2 cellular contexts compared by ENCODE assay signal in the genomic region with DNA sequence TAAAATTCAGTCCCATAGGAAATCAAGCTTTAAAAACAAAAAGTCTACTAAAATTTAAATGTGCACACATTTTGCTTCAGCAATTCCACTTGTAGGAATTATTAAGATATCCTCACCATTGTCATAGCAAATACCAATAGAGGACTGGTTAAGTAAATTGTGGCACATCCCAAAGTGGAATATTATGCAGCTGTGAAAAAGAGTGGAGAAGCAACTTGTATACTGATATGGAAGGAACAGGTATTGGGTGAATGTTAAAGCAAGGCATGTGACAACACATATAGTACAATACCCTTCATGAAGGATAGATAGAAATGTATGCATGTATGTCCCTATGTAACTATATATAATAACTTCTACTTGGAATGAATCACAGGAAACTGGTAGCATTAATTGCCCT.
TF ChIP-seq lines count a peak whose summit lies in the region.

No MANE protein-coding gene starts in this region.

TF ChIP-seq in A549, 52 proteins besides CTCF, POLR2A, EP300 and RAD21 (continued from another document):
- TF ChIP-seq JUNB (IDR thresholded peaks at IDR 0.05) (no peak), HDAC2 (IDR thresholded peaks at IDR 0.05) (peak; percentile 41; the same call in 1 of the 2 replicates), HOXB5 (CRISPR knock-in tag; IDR thresholded peaks at IDR 0.05) (no peak), NR3C1 (IDR thresholded peaks at IDR 0.05) (no peak), JUN (IDR thresholded peaks at IDR 0.05) (no peak), ZNF302 (CRISPR knock-in tag; IDR thresholded peaks at IDR 0.05) (no peak; the same call in 1 of the 2 replicates), HOXA7 (CRISPR knock-in tag; IDR thresholded peaks at IDR 0.05) (peak; percentile 44; the same call in 1 of the 2 replicates), CHD2 (IDR thresholded peaks at IDR 0.05; ENCODE audit: low read length, partially characterized antibody) (no peak), NFE2L2 (conservative IDR thresholded peaks at IDR 0.05; ENCODE audit: low read length) (0 out of 2 replicates have a peak, but pooled peaks have one; percentile 1), RCOR1 (IDR thresholded peaks at IDR 0.05; ENCODE audit: low read depth, low read length) (no peak)

TF ChIP-seq in HEK293, 187 proteins besides CTCF, POLR2A, EP300 and RAD21:
- TF ChIP-seq, protein P1, sequence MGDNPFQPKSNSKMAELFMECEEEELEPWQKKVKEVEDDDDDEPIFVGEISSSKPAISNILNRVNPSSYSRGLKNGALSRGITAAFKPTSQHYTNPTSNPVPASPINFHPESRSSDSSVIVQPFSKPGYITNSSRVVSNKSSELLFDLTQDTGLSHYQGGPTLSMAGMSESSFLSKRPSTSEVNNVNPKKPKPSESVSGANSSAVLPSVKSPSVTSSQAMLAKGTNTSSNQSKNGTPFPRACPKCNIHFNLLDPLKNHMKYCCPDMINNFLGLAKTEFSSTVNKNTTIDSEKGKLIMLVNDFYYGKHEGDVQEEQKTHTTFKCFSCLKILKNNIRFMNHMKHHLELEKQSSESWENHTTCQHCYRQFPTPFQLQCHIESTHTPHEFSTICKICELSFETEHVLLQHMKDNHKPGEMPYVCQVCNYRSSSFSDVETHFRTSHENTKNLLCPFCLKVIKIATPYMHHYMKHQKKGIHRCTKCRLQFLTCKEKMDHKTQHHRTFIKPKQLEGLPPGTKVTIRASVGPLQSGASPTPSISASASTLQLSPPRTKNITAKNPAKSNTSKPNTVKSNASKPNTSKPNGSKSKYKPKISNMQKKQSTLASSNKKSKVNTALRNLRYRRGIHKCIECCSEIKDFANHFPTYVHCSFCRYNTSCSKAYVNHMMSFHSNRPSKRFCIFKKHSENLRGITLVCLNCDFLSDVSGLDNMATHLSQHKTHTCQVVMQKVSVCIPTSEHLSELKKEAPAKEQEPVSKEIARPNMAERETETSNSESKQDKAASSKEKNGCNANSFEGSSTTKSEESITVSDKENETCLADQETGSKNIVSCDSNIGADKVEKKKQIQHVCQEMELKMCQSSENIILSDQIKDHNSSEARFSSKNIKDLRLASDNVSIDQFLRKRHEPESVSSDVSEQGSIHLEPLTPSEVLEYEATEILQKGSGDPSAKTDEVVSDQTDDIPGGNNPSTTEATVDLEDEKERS (tag by site-specific recombination; IDR thresholded peaks at IDR 0.05): 0 out of 2 replicates have a peak, but pooled peaks have one; percentile 56
- TF ChIP-seq ZNF146 (tag by site-specific recombination; IDR thresholded peaks at IDR 0.05): peak; percentile 99
- no peak for TF ChIP-seq ZNF311 (tag by site-specific recombination; IDR thresholded peaks at IDR 0.05; ENCODE audit: borderline replicate concordance)
- TF ChIP-seq, protein P2, sequence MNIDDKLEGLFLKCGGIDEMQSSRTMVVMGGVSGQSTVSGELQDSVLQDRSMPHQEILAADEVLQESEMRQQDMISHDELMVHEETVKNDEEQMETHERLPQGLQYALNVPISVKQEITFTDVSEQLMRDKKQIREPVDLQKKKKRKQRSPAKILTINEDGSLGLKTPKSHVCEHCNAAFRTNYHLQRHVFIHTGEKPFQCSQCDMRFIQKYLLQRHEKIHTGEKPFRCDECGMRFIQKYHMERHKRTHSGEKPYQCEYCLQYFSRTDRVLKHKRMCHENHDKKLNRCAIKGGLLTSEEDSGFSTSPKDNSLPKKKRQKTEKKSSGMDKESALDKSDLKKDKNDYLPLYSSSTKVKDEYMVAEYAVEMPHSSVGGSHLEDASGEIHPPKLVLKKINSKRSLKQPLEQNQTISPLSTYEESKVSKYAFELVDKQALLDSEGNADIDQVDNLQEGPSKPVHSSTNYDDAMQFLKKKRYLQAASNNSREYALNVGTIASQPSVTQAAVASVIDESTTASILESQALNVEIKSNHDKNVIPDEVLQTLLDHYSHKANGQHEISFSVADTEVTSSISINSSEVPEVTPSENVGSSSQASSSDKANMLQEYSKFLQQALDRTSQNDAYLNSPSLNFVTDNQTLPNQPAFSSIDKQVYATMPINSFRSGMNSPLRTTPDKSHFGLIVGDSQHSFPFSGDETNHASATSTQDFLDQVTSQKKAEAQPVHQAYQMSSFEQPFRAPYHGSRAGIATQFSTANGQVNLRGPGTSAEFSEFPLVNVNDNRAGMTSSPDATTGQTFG (tag by site-specific recombination; IDR thresholded peaks at IDR 0.05; ENCODE audit: borderline replicate concordance): no peak
- no peak for TF ChIP-seq KLF9 (tag by site-specific recombination; IDR thresholded peaks at IDR 0.05; ENCODE audit: low read depth)
- no peak for TF ChIP-seq ZNF658 (tag by site-specific recombination; IDR thresholded peaks at IDR 0.05)
- TF ChIP-seq, protein P3, sequence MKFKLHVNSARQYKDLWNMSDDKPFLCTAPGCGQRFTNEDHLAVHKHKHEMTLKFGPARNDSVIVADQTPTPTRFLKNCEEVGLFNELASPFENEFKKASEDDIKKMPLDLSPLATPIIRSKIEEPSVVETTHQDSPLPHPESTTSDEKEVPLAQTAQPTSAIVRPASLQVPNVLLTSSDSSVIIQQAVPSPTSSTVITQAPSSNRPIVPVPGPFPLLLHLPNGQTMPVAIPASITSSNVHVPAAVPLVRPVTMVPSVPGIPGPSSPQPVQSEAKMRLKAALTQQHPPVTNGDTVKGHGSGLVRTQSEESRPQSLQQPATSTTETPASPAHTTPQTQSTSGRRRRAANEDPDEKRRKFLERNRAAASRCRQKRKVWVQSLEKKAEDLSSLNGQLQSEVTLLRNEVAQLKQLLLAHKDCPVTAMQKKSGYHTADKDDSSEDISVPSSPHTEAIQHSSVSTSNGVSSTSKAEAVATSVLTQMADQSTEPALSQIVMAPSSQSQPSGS (tag by site-specific recombination; IDR thresholded peaks at IDR 0.05; ENCODE audit: low read depth): no peak
- TF ChIP-seq, protein P4, sequence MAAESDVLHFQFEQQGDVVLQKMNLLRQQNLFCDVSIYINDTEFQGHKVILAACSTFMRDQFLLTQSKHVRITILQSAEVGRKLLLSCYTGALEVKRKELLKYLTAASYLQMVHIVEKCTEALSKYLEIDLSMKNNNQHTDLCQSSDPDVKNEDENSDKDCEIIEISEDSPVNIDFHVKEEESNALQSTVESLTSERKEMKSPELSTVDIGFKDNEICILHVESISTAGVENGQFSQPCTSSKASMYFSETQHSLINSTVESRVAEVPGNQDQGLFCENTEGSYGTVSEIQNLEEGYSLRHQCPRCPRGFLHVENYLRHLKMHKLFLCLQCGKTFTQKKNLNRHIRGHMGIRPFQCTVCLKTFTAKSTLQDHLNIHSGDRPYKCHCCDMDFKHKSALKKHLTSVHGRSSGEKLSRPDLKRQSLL (tag by site-specific recombination; IDR thresholded peaks at IDR 0.05): no peak
- TF ChIP-seq, protein P5, sequence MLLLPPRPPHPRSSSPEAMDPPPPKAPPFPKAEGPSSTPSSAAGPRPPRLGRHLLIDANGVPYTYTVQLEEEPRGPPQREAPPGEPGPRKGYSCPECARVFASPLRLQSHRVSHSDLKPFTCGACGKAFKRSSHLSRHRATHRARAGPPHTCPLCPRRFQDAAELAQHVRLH (tag by site-specific recombination; IDR thresholded peaks at IDR 0.05): peak; percentile 81
- TF ChIP-seq, protein P6, sequence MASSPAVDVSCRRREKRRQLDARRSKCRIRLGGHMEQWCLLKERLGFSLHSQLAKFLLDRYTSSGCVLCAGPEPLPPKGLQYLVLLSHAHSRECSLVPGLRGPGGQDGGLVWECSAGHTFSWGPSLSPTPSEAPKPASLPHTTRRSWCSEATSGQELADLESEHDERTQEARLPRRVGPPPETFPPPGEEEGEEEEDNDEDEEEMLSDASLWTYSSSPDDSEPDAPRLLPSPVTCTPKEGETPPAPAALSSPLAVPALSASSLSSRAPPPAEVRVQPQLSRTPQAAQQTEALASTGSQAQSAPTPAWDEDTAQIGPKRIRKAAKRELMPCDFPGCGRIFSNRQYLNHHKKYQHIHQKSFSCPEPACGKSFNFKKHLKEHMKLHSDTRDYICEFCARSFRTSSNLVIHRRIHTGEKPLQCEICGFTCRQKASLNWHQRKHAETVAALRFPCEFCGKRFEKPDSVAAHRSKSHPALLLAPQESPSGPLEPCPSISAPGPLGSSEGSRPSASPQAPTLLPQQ (tag by site-specific recombination; IDR thresholded peaks at IDR 0.05): no peak
- no peak for TF ChIP-seq ZNF768 (tag by site-specific recombination; IDR thresholded peaks at IDR 0.05)
- no peak for TF ChIP-seq ZNF747 (tag by site-specific recombination; IDR thresholded peaks at IDR 0.05)
- no peak for TF ChIP-seq ZNF600 (tag by site-specific recombination; IDR thresholded peaks at IDR 0.05)
- no peak for TF ChIP-seq ZBTB48 (tag by site-specific recombination; IDR thresholded peaks at IDR 0.05)
TF ChIP-seq in HEK293: peak in this region for 3.
